11 cellular contexts compared by ENCODE assay signal in genomic region chr12:27094726-27095125, GRCh38.
DNase-seq lines count a peak whose midpoint lies in the region; ATAC-seq lines count a peak whose summit lies in the region.
"Had no signal": no experiment of that assay in that cellular context is flagged by ENCODE, and none has a peak within 500 bp of the region (broad histone marks: within the 10 kb centered on the region; RNA-seq: fewer than 3 reads in every experiment).

No MANE protein-coding gene starts in this region.

- ATAC-seq in GM18520 (IDR thresholded peaks at IDR 0.05; ENCODE audit: unreplicated experiment) (peak; percentile 37), GM21529 (IDR thresholded peaks at IDR 0.05; ENCODE audit: unreplicated experiment) (peak; percentile 91), HG03432 (IDR thresholded peaks at IDR 0.05; ENCODE audit: unreplicated experiment) (peak; percentile 74), memory B cell (ENCODE audit: low read depth) (peak; percentile 99), GM21576 (IDR thresholded peaks at IDR 0.05; ENCODE audit: unreplicated experiment) (no peak)

- DNase-seq in memory B cell (ENCODE audit: low spot score in 2 of 2) (peak in 1 of 2 donors; percentile 20), NCI-H1694 treated with DMSO at 0.1 percent for 48 hours (lab: John Stamatoyannopoulos, UW) (no peak), SKM-1 treated with dmso at 0.1 percent for 144 hours (lab: John Stamatoyannopoulos, UW; ENCODE audit: unreplicated experiment) (no peak), NCI-H2196 treated with DMSO at 0.1 percent for 48 hours (lab: John Stamatoyannopoulos, UW; ENCODE audit: unreplicated experiment) (no peak)
- DNase-seq: activated CD4-positive, alpha-beta T cell treated with anti-CD3 and anti-CD28 coated beads, Interleukin-2, amount 10 ng/mL, durations not matched to agents 24 days and 14 days; stimulated activated CD8-positive, alpha-beta memory T cell treated with anti-CD3 and anti-CD28 coated beads, Interleukin-4, amount 100 ng/mL, for 48 hours had no signal

- peaks cover 12% of the 10 kb centered on the region for H3K9me3 Mint-ChIP-seq in memory B cell

- peaks cover 23% of the 10 kb centered on the region for H3K4me1 Mint-ChIP-seq in memory B cell
- H3K4me1 Mint-ChIP-seq: activated CD4-positive, alpha-beta T cell treated with anti-CD3 and anti-CD28 coated beads, Interleukin-2, amount 10 ng/mL, durations not matched to agents 24 days and 14 days; neural progenitor cell had no signal

- H3K4me3 Mint-ChIP-seq in memory B cell = peak overlapping the region; percentile 60
- H3K4me3 Mint-ChIP-seq: activated CD4-positive, alpha-beta T cell treated with anti-CD3 and anti-CD28 coated beads, Interleukin-2, amount 10 ng/mL, durations not matched to agents 24 days and 14 days; neural progenitor cell had no signal

- no peaks in the 10 kb centered on the region for H3K27me3 Mint-ChIP-seq in memory B cell

- peaks cover 16% of the 10 kb centered on the region for H3K36me3 Mint-ChIP-seq in memory B cell

- H3K27ac Mint-ChIP-seq in memory B cell = peak overlapping the region; percentile 84
- H3K27ac Mint-ChIP-seq: activated CD4-positive, alpha-beta T cell treated with anti-CD3 and anti-CD28 coated beads, Interleukin-2, amount 10 ng/mL, durations not matched to agents 24 days and 14 days; neural progenitor cell had no signal
